11 cellular contexts compared by ENCODE assay signal in genomic region chrX:100674705-100675104, GRCh38. TPM values are rescaled to one million over a fixed set of nuclear protein-coding genes. Genes with fewer than 3 reads are reported as not detected.
A peak's percentile ranks its signal among the peaks of the same experiment; 100 is the strongest.
DNase-seq lines count a peak whose midpoint lies in the region; ATAC-seq and TF ChIP-seq lines count a peak whose summit lies in the region.
"Had no signal": no experiment of that assay in that cellular context is flagged by ENCODE, and none has a peak within 500 bp of the region (broad histone marks: within the 10 kb centered on the region; RNA-seq: fewer than 3 reads in every experiment).

No MANE protein-coding gene starts in this region.

- DNase-seq in NB4 (ENCODE audit: low read depth) (peak; percentile 15), mucosa of descending colon (no peak)
- no peak for DNase-seq in effector CD8-positive, alpha-beta T cell (lab: John Stamatoyannopoulos, UW)
- DNase-seq in activated T-cell treated with anti-CD3 and anti-CD28 coated beads, Interleukin-2, amount 50 U/mL, for 4 hours: no peak
- no peak for DNase-seq in CD8-positive, alpha-beta memory T cell
- DNase-seq: colonic mucosa, esophagus squamous epithelium, NCI-H1930, nephron progenitor cell had no signal

- intact Hi-C loops in mucosa of descending colon (cut with DNase I, micrococcal nuclease): no loop called here

- no peak overlapping the region for H3K4me3 Mint-ChIP-seq in activated T-cell treated with anti-CD3 and anti-CD28 coated beads, Interleukin-2, amount 50 U/mL, for 4 hours
- H3K4me3 Mint-ChIP-seq in CD8-positive, alpha-beta memory T cell: peak overlapping the region in 1 of 7 donors; percentile 2
- H3K4me3 Mint-ChIP-seq: nephron progenitor cell had no signal

- no peaks in the 10 kb centered on the region for H3K4me1 ChIP-seq in mucosa of descending colon (ENCODE audit: low read depth)
- no peaks in the 10 kb centered on the region for H3K4me1 ChIP-seq in CD8-positive, alpha-beta memory T cell (ENCODE audit: insufficient read depth, low read length)
- H3K4me1 ChIP-seq: colonic mucosa, esophagus squamous epithelium had no signal

- H3K27ac Mint-ChIP-seq in CD8-positive, alpha-beta memory T cell: peak overlapping the region in 3 of 8 donors; percentile 17 to 29 (median 21)
- H3K27ac Mint-ChIP-seq: nephron progenitor cell had no signal

- no peaks in the 10 kb centered on the region for H3K36me3 ChIP-seq in mucosa of descending colon (ENCODE audit: low read depth)
- no peaks in the 10 kb centered on the region for H3K36me3 ChIP-seq in CD8-positive, alpha-beta memory T cell (ENCODE audit: insufficient read depth, low read length)
- H3K36me3 ChIP-seq: colonic mucosa, esophagus squamous epithelium had no signal

- H3K27me3 ChIP-seq in CD8-positive, alpha-beta memory T cell (ENCODE audit: insufficient read depth, low read length, poor library complexity, severe bottlenecking): no peaks in the 10 kb centered on the region
- H3K27me3 ChIP-seq: colonic mucosa, esophagus squamous epithelium had no signal

- no peak for TF ChIP-seq POLR2A in NB4 (IDR thresholded peaks at IDR 0.05; ENCODE audit: extremely low read depth, insufficient read length)

- TF ChIP-seq CTCF in NB4 (IDR thresholded peaks at IDR 0.05; ENCODE audit: low read depth, low read length): no peak
- TF ChIP-seq CTCF in mucosa of descending colon (IDR thresholded peaks at IDR 0.05): no peak

- H3K4me3 ChIP-seq in NB4 (ENCODE audit: low read depth, low read length) (no peak overlapping the region), mucosa of descending colon (no peak overlapping the region)
- no peak overlapping the region for H3K4me3 ChIP-seq in CD8-positive, alpha-beta memory T cell (ENCODE audit: low read length)
- H3K4me3 ChIP-seq: colonic mucosa, esophagus squamous epithelium had no signal

- no peak overlapping the region for H3K27ac ChIP-seq in CD8-positive, alpha-beta memory T cell (ENCODE audit: low read depth, low read length)
- H3K27ac ChIP-seq: colonic mucosa, esophagus squamous epithelium had no signal

- no peaks in the 10 kb centered on the region for H3K36me3 Mint-ChIP-seq in activated T-cell treated with anti-CD3 and anti-CD28 coated beads, Interleukin-2, amount 50 U/mL, for 4 hours (ENCODE audit: insufficient read depth)
- no peaks in the 10 kb centered on the region for H3K36me3 Mint-ChIP-seq in CD8-positive, alpha-beta memory T cell

- peaks cover 11% of the 10 kb centered on the region for H3K4me1 Mint-ChIP-seq in activated T-cell treated with anti-CD3 and anti-CD28 coated beads, Interleukin-2, amount 50 U/mL, for 4 hours (ENCODE audit: low read depth)
- peaks cover 12 to 14% (median 12%) of the 10 kb centered on the region in 3 donors for H3K4me1 Mint-ChIP-seq in CD8-positive, alpha-beta memory T cell

- ATAC-seq in GM18873 (IDR thresholded peaks at IDR 0.05; ENCODE audit: low FRiP score, unreplicated experiment): peak; percentile 63
- peak; percentile 58 for ATAC-seq in HG02981 (IDR thresholded peaks at IDR 0.05; ENCODE audit: unreplicated experiment)
- ATAC-seq in mucosa of descending colon: peak; percentile 29
- no peak for ATAC-seq in activated T-cell treated with anti-CD3 and anti-CD28 coated beads, Interleukin-2, amount 50 U/mL, for 4 hours

- POLR2A ChIA-PET in CD8-positive, alpha-beta memory T cell (lab: Charles Lee): no interaction called here

- CTCF ChIA-PET in CD8-positive, alpha-beta memory T cell (lab: Charles Lee): interaction anchor here (1.9 kb wide), 1 partner anchor 94 kb away, joined by 4 read pairs; no protein-coding TSS in a partner anchor

- no peaks in the 10 kb centered on the region for H3K9me3 Mint-ChIP-seq in activated T-cell treated with anti-CD3 and anti-CD28 coated beads, Interleukin-2, amount 50 U/mL, for 4 hours
- no peaks in the 10 kb centered on the region for H3K9me3 Mint-ChIP-seq in CD8-positive, alpha-beta memory T cell

- peaks cover 1% of the 10 kb centered on the region for H3K27me3 Mint-ChIP-seq in activated T-cell treated with anti-CD3 and anti-CD28 coated beads, Interleukin-2, amount 50 U/mL, for 4 hours (ENCODE audit: low read depth)
- H3K27me3 Mint-ChIP-seq in CD8-positive, alpha-beta memory T cell: peaks cover 0 to 5% of the 10 kb centered on the region in 2 donors

- H3K9me3 ChIP-seq in mucosa of descending colon: no peaks in the 10 kb centered on the region
- no peaks in the 10 kb centered on the region for H3K9me3 ChIP-seq in CD8-positive, alpha-beta memory T cell (ENCODE audit: low read length)
- H3K9me3 ChIP-seq: colonic mucosa, esophagus squamous epithelium had no signal

RNA-seq across cellular contexts. Expression of gene SRPX2, which starts 30.7 kb away (rescaled TPM):
- total RNA-seq in mucosa of descending colon: 10 to 100 TPM in 2 of 3 donors, 1 to 10 TPM in 1; 3.3 to 17.6 (median 13.9) TPM
- total RNA-seq in activated T-cell treated with anti-CD3 and anti-CD28 coated beads, Interleukin-2, amount 50 U/mL, for 4 hours: not detected
- not detected for total RNA-seq in CD8-positive, alpha-beta memory T cell
- not detected for polyA plus RNA-seq in CD8-positive, alpha-beta memory T cell

RNA-seq across cellular contexts. Expression of gene TSPAN6, which starts 38.1 kb away (rescaled TPM):
- 100 to 1,000 TPM in 2 of 3 donors, 10 to 100 TPM in 1; 63.0 to 132 (median 111) TPM for total RNA-seq in mucosa of descending colon
- total RNA-seq in activated T-cell treated with anti-CD3 and anti-CD28 coated beads, Interleukin-2, amount 50 U/mL, for 4 hours: 1 to 10 TPM; 1.7 to 2.2 (median 2.0) TPM
- under 1 TPM; 0.07 to 0.33 TPM for total RNA-seq in CD8-positive, alpha-beta memory T cell
- polyA plus RNA-seq in CD8-positive, alpha-beta memory T cell: 1.9 TPM

RNA-seq across cellular contexts. Expression of gene SYTL4, which starts 57.2 kb away (rescaled TPM):
- total RNA-seq in mucosa of descending colon: 10 to 100 TPM; 35.7 to 47.1 (median 44.3) TPM
- total RNA-seq in activated T-cell treated with anti-CD3 and anti-CD28 coated beads, Interleukin-2, amount 50 U/mL, for 4 hours: under 1 TPM; 0.08 to 0.13 (median 0.11) TPM
- total RNA-seq in CD8-positive, alpha-beta memory T cell: not detected
- polyA plus RNA-seq in CD8-positive, alpha-beta memory T cell: not detected

Comparison
In these comparisons a context has a peak if more than half of its experiments do, and no peak if none do; other contexts are left out.
1. ATAC-seq: peak in GM18873 (single experiment), HG02981 (single experiment) and mucosa of descending colon (single experiment); none in activated T-cell treated with anti-CD3 and anti-CD28 coated beads, Interleukin-2, amount 50 U/mL, for 4 hours (0 of 2).
2. RNA of gene TSPAN6, which starts 38.1 kb away (total RNA-seq): 63.0 to 132 TPM in mucosa of descending colon; 1.7 to 2.2 TPM in activated T-cell treated with anti-CD3 and anti-CD28 coated beads, Interleukin-2, amount 50 U/mL, for 4 hours and 0.07 to 0.33 TPM in CD8-positive, alpha-beta memory T cell; every median in the first group is over 10 times any median in the second.
3. RNA of gene SYTL4, which starts 57.2 kb away (total RNA-seq): 35.7 to 47.1 TPM in mucosa of descending colon; 0.08 to 0.13 TPM in activated T-cell treated with anti-CD3 and anti-CD28 coated beads, Interleukin-2, amount 50 U/mL, for 4 hours and not detected in CD8-positive, alpha-beta memory T cell; every median in the first group is over 10 times any median in the second.